9 cellular contexts compared by ENCODE assay signal in genomic region chr14:66311058-66311457, GRCh38.
"Had no signal": no experiment of that assay in that cellular context is flagged by ENCODE, and none has a peak within 500 bp of the region (broad histone marks: within the 10 kb centered on the region; RNA-seq: fewer than 3 reads in every experiment).

No MANE protein-coding gene starts in this region.

- H3K9me3 ChIP-seq: HAP-1 had no signal

- H3K4me3 ChIP-seq: GM23248, HAP-1, K562 had no signal

- H3K27ac ChIP-seq: GM23248, HL-60 had no signal

- H3K4me1 ChIP-seq: HAP-1 had no signal

- ATAC-seq: HCT116, K562 had no signal

- DNase-seq: GM23248, GOT3, H7, HFFc6, IMR-90 had no signal

- H3K27ac Mint-ChIP-seq: HFFc6 had no signal

- H3K4me3 Mint-ChIP-seq: HFFc6 had no signal

- H3K36me3 ChIP-seq: HAP-1 had no signal
